In the genomic region with DNA sequence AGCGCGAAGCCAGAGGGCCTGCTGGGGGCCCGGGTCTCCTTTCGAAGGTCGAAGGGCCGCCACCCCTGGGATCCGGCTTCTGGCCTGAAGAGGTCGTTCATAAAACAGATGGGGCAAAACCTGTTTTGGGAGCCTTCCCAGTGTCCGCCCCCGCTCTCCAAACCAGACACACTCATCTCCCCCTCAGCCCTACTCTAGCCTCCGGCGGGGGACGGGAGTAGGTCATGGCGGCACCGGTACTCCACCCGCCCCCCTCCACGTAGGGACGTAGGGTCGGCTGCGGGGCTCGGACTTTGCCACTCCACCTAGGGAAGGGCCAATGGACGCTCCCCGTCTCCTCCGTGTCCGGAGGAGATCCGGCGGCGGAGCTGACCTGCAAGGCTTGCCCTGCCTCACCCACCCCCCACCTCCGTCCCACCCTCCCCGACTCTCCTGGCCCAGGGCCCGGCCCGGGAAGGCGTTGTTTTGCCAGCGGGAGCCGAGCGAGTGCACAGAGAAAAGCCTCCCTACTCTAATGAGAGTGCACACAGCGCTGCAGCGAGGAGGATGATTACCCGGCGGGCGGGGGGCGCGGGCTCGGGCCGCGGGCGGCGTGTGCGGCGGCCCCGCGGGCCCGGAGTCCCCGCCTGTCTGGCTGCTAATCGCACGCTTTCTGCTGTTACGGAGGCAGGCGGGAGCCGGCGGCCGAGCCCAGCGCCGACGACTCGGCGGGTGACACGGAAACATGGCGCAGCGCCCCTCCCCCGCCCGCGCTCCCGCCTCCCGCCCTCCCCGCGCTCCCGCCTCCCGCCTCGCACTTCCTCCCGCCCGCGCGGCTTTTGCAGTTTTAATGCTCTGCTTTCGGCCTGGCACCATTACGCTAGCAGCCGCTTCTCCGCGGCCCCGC, we compare ENCODE assay signal across 1 cellular context.
TF ChIP-seq lines count a peak whose summit lies in the region.

No MANE protein-coding gene starts in this region.

TF ChIP-seq in WTC11, 78 proteins besides CTCF, POLR2A, EP300 and RAD21 (continued from another document):
- TF ChIP-seq, protein P1, sequence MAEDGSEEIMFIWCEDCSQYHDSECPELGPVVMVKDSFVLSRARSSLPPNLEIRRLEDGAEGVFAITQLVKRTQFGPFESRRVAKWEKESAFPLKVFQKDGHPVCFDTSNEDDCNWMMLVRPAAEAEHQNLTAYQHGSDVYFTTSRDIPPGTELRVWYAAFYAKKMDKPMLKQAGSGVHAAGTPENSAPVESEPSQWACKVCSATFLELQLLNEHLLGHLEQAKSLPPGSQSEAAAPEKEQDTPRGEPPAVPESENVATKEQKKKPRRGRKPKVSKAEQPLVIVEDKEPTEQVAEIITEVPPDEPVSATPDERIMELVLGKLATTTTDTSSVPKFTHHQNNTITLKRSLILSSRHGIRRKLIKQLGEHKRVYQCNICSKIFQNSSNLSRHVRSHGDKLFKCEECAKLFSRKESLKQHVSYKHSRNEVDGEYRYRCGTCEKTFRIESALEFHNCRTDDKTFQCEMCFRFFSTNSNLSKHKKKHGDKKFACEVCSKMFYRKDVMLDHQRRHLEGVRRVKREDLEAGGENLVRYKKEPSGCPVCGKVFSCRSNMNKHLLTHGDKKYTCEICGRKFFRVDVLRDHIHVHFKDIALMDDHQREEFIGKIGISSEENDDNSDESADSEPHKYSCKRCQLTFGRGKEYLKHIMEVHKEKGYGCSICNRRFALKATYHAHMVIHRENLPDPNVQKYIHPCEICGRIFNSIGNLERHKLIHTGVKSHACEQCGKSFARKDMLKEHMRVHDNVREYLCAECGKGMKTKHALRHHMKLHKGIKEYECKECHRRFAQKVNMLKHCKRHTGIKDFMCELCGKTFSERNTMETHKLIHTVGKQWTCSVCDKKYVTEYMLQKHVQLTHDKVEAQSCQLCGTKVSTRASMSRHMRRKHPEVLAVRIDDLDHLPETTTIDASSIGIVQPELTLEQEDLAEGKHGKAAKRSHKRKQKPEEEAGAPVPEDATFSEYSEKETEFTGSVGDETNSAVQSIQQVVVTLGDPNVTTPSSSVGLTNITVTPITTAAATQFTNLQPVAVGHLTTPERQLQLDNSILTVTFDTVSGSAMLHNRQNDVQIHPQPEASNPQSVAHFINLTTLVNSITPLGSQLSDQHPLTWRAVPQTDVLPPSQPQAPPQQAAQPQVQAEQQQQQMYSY (CRISPR knock-in tag; IDR thresholded peaks at IDR 0.05) = no peak
- TF ChIP-seq NFATC4 (CRISPR knock-in tag; IDR thresholded peaks at IDR 0.05) = no peak
- TF ChIP-seq, protein P2, sequence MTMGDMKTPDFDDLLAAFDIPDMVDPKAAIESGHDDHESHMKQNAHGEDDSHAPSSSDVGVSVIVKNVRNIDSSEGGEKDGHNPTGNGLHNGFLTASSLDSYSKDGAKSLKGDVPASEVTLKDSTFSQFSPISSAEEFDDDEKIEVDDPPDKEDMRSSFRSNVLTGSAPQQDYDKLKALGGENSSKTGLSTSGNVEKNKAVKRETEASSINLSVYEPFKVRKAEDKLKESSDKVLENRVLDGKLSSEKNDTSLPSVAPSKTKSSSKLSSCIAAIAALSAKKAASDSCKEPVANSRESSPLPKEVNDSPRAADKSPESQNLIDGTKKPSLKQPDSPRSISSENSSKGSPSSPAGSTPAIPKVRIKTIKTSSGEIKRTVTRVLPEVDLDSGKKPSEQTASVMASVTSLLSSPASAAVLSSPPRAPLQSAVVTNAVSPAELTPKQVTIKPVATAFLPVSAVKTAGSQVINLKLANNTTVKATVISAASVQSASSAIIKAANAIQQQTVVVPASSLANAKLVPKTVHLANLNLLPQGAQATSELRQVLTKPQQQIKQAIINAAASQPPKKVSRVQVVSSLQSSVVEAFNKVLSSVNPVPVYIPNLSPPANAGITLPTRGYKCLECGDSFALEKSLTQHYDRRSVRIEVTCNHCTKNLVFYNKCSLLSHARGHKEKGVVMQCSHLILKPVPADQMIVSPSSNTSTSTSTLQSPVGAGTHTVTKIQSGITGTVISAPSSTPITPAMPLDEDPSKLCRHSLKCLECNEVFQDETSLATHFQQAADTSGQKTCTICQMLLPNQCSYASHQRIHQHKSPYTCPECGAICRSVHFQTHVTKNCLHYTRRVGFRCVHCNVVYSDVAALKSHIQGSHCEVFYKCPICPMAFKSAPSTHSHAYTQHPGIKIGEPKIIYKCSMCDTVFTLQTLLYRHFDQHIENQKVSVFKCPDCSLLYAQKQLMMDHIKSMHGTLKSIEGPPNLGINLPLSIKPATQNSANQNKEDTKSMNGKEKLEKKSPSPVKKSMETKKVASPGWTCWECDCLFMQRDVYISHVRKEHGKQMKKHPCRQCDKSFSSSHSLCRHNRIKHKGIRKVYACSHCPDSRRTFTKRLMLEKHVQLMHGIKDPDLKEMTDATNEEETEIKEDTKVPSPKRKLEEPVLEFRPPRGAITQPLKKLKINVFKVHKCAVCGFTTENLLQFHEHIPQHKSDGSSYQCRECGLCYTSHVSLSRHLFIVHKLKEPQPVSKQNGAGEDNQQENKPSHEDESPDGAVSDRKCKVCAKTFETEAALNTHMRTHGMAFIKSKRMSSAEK (CRISPR knock-in tag; IDR thresholded peaks at IDR 0.05; ENCODE audit: borderline replicate concordance) = no peak
- no peak for TF ChIP-seq ZNF232 (CRISPR knock-in tag; IDR thresholded peaks at IDR 0.05)
- no peak for TF ChIP-seq NR3C1 (CRISPR knock-in tag; conservative IDR thresholded peaks at IDR 0.05; ENCODE audit: low read depth)
- TF ChIP-seq, protein P3, sequence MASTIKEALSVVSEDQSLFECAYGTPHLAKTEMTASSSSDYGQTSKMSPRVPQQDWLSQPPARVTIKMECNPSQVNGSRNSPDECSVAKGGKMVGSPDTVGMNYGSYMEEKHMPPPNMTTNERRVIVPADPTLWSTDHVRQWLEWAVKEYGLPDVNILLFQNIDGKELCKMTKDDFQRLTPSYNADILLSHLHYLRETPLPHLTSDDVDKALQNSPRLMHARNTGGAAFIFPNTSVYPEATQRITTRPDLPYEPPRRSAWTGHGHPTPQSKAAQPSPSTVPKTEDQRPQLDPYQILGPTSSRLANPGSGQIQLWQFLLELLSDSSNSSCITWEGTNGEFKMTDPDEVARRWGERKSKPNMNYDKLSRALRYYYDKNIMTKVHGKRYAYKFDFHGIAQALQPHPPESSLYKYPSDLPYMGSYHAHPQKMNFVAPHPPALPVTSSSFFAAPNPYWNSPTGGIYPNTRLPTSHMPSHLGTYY (CRISPR knock-in tag; IDR thresholded peaks at IDR 0.05) = no peak
- TF ChIP-seq NFE2L1 (CRISPR knock-in tag; IDR thresholded peaks at IDR 0.05) = no peak
- no peak for TF ChIP-seq HMGA2 (CRISPR knock-in tag; IDR thresholded peaks at IDR 0.05)
- TF ChIP-seq, protein P4, sequence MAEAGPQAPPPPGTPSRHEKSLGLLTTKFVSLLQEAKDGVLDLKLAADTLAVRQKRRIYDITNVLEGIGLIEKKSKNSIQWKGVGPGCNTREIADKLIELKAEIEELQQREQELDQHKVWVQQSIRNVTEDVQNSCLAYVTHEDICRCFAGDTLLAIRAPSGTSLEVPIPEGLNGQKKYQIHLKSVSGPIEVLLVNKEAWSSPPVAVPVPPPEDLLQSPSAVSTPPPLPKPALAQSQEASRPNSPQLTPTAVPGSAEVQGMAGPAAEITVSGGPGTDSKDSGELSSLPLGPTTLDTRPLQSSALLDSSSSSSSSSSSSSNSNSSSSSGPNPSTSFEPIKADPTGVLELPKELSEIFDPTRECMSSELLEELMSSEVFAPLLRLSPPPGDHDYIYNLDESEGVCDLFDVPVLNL (CRISPR knock-in tag; IDR thresholded peaks at IDR 0.05; ENCODE audit: borderline replicate concordance, low read depth) = no peak
- TF ChIP-seq, protein P5, sequence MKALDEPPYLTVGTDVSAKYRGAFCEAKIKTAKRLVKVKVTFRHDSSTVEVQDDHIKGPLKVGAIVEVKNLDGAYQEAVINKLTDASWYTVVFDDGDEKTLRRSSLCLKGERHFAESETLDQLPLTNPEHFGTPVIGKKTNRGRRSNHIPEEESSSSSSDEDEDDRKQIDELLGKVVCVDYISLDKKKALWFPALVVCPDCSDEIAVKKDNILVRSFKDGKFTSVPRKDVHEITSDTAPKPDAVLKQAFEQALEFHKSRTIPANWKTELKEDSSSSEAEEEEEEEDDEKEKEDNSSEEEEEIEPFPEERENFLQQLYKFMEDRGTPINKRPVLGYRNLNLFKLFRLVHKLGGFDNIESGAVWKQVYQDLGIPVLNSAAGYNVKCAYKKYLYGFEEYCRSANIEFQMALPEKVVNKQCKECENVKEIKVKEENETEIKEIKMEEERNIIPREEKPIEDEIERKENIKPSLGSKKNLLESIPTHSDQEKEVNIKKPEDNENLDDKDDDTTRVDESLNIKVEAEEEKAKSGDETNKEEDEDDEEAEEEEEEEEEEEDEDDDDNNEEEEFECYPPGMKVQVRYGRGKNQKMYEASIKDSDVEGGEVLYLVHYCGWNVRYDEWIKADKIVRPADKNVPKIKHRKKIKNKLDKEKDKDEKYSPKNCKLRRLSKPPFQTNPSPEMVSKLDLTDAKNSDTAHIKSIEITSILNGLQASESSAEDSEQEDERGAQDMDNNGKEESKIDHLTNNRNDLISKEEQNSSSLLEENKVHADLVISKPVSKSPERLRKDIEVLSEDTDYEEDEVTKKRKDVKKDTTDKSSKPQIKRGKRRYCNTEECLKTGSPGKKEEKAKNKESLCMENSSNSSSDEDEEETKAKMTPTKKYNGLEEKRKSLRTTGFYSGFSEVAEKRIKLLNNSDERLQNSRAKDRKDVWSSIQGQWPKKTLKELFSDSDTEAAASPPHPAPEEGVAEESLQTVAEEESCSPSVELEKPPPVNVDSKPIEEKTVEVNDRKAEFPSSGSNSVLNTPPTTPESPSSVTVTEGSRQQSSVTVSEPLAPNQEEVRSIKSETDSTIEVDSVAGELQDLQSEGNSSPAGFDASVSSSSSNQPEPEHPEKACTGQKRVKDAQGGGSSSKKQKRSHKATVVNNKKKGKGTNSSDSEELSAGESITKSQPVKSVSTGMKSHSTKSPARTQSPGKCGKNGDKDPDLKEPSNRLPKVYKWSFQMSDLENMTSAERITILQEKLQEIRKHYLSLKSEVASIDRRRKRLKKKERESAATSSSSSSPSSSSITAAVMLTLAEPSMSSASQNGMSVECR (CRISPR knock-in tag; IDR thresholded peaks at IDR 0.05; ENCODE audit: borderline replicate concordance) = no peak
- TF ChIP-seq, protein P6, sequence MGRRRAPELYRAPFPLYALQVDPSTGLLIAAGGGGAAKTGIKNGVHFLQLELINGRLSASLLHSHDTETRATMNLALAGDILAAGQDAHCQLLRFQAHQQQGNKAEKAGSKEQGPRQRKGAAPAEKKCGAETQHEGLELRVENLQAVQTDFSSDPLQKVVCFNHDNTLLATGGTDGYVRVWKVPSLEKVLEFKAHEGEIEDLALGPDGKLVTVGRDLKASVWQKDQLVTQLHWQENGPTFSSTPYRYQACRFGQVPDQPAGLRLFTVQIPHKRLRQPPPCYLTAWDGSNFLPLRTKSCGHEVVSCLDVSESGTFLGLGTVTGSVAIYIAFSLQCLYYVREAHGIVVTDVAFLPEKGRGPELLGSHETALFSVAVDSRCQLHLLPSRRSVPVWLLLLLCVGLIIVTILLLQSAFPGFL (CRISPR knock-in tag; IDR thresholded peaks at IDR 0.05; ENCODE audit: borderline replicate concordance) = no peak
- TF ChIP-seq GTF2I (CRISPR knock-in tag; conservative IDR thresholded peaks at IDR 0.05) = no peak
TF ChIP-seq in WTC11: peak in this region for 0.
